ENCODE assay signal across 1 cellular context in the genomic region with DNA sequence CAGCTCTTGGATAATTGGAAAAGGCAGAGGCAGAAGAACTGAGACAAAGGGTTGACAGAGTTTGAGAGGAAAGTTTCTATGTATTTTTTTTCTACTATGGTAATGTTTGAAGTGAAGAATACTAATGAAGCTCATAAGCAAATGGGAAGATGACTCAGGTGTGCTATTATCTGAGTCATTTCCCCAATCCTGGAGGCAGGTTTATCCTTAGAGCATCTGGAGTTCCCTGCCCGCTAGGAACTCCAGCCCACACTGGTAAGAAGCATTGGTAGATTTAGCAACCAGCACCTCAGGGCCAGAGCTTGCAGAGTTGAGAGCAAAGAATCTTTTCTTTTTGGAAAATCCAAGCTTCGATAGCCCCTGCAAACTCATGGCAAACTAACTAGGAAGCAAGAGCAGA.
TF ChIP-seq lines count a peak whose summit lies in the region.

No MANE protein-coding gene starts in this region.

TF ChIP-seq in GM23338, 12 proteins besides CTCF, POLR2A, EP300 and RAD21 (continued from another document):
- TF ChIP-seq, protein P1, sequence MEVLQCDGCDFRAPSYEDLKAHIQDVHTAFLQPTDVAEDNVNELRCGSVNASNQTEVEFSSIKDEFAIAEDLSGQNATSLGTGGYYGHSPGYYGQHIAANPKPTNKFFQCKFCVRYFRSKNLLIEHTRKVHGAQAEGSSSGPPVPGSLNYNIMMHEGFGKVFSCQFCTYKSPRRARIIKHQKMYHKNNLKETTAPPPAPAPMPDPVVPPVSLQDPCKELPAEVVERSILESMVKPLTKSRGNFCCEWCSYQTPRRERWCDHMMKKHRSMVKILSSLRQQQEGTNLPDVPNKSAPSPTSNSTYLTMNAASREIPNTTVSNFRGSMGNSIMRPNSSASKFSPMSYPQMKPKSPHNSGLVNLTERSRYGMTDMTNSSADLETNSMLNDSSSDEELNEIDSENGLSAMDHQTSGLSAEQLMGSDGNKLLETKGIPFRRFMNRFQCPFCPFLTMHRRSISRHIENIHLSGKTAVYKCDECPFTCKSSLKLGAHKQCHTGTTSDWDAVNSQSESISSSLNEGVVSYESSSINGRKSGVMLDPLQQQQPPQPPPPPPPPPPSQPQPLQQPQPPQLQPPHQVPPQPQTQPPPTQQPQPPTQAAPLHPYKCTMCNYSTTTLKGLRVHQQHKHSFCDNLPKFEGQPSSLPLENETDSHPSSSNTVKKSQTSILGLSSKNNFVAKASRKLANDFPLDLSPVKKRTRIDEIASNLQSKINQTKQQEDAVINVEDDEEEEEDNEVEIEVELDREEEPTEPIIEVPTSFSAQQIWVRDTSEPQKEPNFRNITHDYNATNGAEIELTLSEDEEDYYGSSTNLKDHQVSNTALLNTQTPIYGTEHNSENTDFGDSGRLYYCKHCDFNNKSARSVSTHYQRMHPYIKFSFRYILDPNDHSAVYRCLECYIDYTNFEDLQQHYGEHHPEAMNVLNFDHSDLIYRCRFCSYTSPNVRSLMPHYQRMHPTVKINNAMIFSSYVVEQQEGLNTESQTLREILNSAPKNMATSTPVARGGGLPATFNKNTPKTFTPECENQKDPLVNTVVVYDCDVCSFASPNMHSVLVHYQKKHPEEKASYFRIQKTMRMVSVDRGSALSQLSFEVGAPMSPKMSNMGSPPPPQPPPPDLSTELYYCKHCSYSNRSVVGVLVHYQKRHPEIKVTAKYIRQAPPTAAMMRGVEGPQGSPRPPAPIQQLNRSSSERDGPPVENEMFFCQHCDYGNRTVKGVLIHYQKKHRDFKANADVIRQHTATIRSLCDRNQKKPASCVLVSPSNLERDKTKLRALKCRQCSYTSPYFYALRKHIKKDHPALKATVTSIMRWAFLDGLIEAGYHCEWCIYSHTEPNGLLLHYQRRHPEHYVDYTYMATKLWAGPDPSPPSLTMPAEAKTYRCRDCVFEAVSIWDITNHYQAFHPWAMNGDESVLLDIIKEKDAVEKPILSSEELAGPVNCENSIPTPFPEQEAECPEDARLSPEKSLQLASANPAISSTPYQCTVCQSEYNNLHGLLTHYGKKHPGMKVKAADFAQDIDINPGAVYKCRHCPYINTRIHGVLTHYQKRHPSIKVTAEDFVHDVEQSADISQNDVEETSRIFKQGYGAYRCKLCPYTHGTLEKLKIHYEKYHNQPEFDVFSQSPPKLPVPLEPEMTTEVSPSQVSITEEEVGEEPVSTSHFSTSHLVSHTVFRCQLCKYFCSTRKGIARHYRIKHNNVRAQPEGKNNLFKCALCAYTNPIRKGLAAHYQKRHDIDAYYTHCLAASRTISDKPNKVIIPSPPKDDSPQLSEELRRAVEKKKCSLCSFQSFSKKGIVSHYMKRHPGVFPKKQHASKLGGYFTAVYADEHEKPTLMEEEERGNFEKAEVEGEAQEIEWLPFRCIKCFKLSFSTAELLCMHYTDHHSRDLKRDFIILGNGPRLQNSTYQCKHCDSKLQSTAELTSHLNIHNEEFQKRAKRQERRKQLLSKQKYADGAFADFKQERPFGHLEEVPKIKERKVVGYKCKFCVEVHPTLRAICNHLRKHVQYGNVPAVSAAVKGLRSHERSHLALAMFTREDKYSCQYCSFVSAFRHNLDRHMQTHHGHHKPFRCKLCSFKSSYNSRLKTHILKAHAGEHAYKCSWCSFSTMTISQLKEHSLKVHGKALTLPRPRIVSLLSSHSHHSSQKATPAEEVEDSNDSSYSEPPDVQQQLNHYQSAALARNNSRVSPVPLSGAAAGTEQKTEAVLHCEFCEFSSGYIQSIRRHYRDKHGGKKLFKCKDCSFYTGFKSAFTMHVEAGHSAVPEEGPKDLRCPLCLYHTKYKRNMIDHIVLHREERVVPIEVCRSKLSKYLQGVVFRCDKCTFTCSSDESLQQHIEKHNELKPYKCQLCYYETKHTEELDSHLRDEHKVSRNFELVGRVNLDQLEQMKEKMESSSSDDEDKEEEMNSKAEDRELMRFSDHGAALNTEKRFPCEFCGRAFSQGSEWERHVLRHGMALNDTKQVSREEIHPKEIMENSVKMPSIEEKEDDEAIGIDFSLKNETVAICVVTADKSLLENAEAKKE (CRISPR knock-in tag; IDR thresholded peaks at IDR 0.05): no peak
- TF ChIP-seq POLR2AphosphoS5 (IDR thresholded peaks at IDR 0.05; ENCODE audit: low read depth) (no peak), ZNF114 (CRISPR knock-in tag; IDR thresholded peaks at IDR 0.05) (no peak), EZH2 (IDR thresholded peaks at IDR 0.05; ENCODE audit: low read depth, unreplicated experiment) (no peak), EZH2phosphoT487 (IDR thresholded peaks at IDR 0.05; ENCODE audit: unreplicated experiment) (no peak), NANOG (IDR thresholded peaks at IDR 0.05; ENCODE audit: borderline replicate concordance) (no peak), JUNB (IDR thresholded peaks at IDR 0.05; ENCODE audit: unreplicated experiment) (no peak), STAT1 (IDR thresholded peaks at IDR 0.05; ENCODE audit: unreplicated experiment) (no peak)
- TF ChIP-seq, protein P2, sequence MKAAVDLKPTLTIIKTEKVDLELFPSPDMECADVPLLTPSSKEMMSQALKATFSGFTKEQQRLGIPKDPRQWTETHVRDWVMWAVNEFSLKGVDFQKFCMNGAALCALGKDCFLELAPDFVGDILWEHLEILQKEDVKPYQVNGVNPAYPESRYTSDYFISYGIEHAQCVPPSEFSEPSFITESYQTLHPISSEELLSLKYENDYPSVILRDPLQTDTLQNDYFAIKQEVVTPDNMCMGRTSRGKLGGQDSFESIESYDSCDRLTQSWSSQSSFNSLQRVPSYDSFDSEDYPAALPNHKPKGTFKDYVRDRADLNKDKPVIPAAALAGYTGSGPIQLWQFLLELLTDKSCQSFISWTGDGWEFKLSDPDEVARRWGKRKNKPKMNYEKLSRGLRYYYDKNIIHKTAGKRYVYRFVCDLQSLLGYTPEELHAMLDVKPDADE (IDR thresholded peaks at IDR 0.05): no peak
